10 cellular contexts compared by ENCODE assay signal in genomic region chr12:96425321-96425720, GRCh38. TPM values are rescaled to one million over a fixed set of nuclear protein-coding genes. Genes with fewer than 3 reads are reported as not detected.
DNase-seq lines count a peak whose midpoint lies in the region; ATAC-seq, FAIRE-seq and TF ChIP-seq lines count a peak whose summit lies in the region.
"Had no signal": no experiment of that assay in that cellular context is flagged by ENCODE, and none has a peak within 500 bp of the region (broad histone marks: within the 10 kb centered on the region; RNA-seq: fewer than 3 reads in every experiment).

No MANE protein-coding gene starts in this region.

- H3K36me3 ChIP-seq in lower lobe of right lung: no peaks in the 10 kb centered on the region
- H3K36me3 ChIP-seq: colonic mucosa had no signal

- H3K79me1 ChIP-seq in H9 (ENCODE audit: insufficient read depth, low read depth, low read length, poor library complexity, severe bottlenecking): no peaks in the 10 kb centered on the region

- no peak overlapping the region for H3K9ac ChIP-seq in H9 (ENCODE audit: extremely low read depth, insufficient read length, low read length)

- H3K4ac ChIP-seq in H9 (ENCODE audit: low read depth, low read length): no peak overlapping the region

- no peaks in the 10 kb centered on the region for H4K20me1 ChIP-seq in H9 (ENCODE audit: control insufficient read depth, insufficient read depth, insufficient read length)

- H3K23ac ChIP-seq in H9 (ENCODE audit: insufficient read length, low read depth, low read length): no peak overlapping the region

- no peak overlapping the region for H2BK20ac ChIP-seq in H9 (ENCODE audit: low read depth, low read length, poor library complexity, severe bottlenecking)

- H2AK5ac ChIP-seq in H9 (ENCODE audit: insufficient read length, low read length): no peak overlapping the region

- no peaks in the 10 kb centered on the region for H3K27me3 Mint-ChIP-seq in H9 (ENCODE audit: low read depth)

- no peak overlapping the region for H4K8ac ChIP-seq in H9 (replicated peaks; ENCODE audit: insufficient read length, low read depth, low read length)

- H3K4me1 ChIP-seq in H9 (ENCODE audit: insufficient read depth, low read length) (no peaks in the 10 kb centered on the region), lower lobe of right lung (peaks cover 18% of the 10 kb centered on the region)
- H3K4me1 ChIP-seq: colonic mucosa had no signal

- H3K56ac ChIP-seq in H9 (ENCODE audit: insufficient read length, low read depth, low read length): no peak overlapping the region

- H4K91ac ChIP-seq in H9 (ENCODE audit: insufficient read length, low read depth, low read length): no peak overlapping the region

- peaks cover 7 to 15% of the 10 kb centered on the region in 2 experiments for H3K4me1 Mint-ChIP-seq in H9

- no peak overlapping the region for H3K4me3 Mint-ChIP-seq in H9

- TF ChIP-seq CTCF in H9 (conservative IDR thresholded peaks at IDR 0.05) (no peak), fibroblast of pulmonary artery (IDR thresholded peaks at IDR 0.05; ENCODE audit: low read length, missing control alignments) (no peak), lower lobe of right lung (IDR thresholded peaks at IDR 0.05) (no peak)

- FAIRE-seq in RCC 7860 (lab: Jason Lieb, UNC): peak; percentile 39

- H2BK5ac ChIP-seq in H9 (ENCODE audit: insufficient read length, low read length): peak overlapping the region; percentile 83

- no peak overlapping the region for H4K5ac ChIP-seq in H9 (ENCODE audit: insufficient read length, low read depth, low read length)

- DNase-seq in ELR (ENCODE audit: low read depth) (peak; percentile 94), H9 (no peak), RCC 7860 (ENCODE audit: low spot score) (peak; percentile 45), fibroblast of pulmonary artery (ENCODE audit: low read depth) (peak; percentile 85), KBM-7 (no peak), medulla oblongata (ENCODE audit: extremely low spot score) (no peak), lower lobe of right lung (no peak)
- DNase-seq: colonic mucosa, NCI-H345 had no signal

- H3K14ac ChIP-seq in H9 (ENCODE audit: insufficient read depth, low read length): no peak overlapping the region

- H3K4me3 ChIP-seq in fibroblast of pulmonary artery (replicated peaks; ENCODE audit: low read depth, low read length) (peak overlapping the region; percentile 11), lower lobe of right lung (no peak overlapping the region)
- H3K4me3 ChIP-seq: colonic mucosa had no signal

- H3K36me3 Mint-ChIP-seq in H9 (ENCODE audit: insufficient read depth in 1 of 3, low read depth in 3 of 3): no peaks in the 10 kb centered on the region

- H3K4me2 ChIP-seq in H9 (ENCODE audit: insufficient read depth, insufficient read length, low read length): no peak overlapping the region

- no CpG with 5 or more reads among the region's 3 CpGs for WGBS in H9 (ENCODE audit: extremely low coverage, insufficient read length, low lambda C conversion rate)

- intact Hi-C loops in lower lobe of right lung (cut with DNase I): no loop called here

- no peak overlapping the region for H3K27ac Mint-ChIP-seq in H9

- in situ Hi-C loops in KBM-7 (cut with MboI; ENCODE audit: low pct_unique_long_range_greater_than_20kb, low sequenced_read_pairs): no loop called here

- no peaks in the 10 kb centered on the region for H3K79me2 ChIP-seq in H9 (ENCODE audit: insufficient read depth, low read length)

- no peak overlapping the region for H2BK15ac ChIP-seq in H9 (ENCODE audit: low read depth, low read length)

- no peaks in the 10 kb centered on the region for H3K9me3 ChIP-seq in H9 (ENCODE audit: control insufficient read depth, low read depth, low read length)
- H3K9me3 ChIP-seq in lower lobe of right lung: no peaks in the 10 kb centered on the region
- H3K9me3 ChIP-seq: colonic mucosa had no signal

- H2AFZ ChIP-seq in H9 (ENCODE audit: low read length): no peak overlapping the region

- H3K27me3 ChIP-seq in H9 (ENCODE audit: insufficient read depth, low read length) (no peaks in the 10 kb centered on the region), lower lobe of right lung (ENCODE audit: low read depth) (no peaks in the 10 kb centered on the region)
- H3K27me3 ChIP-seq: colonic mucosa had no signal

- no peaks in the 10 kb centered on the region for H3K9me3 Mint-ChIP-seq in H9

- ATAC-seq in GM19467 (IDR thresholded peaks at IDR 0.05; ENCODE audit: unreplicated experiment) (no peak), lower lobe of right lung (no peak)

- no peak overlapping the region for H3T11ph ChIP-seq in H9 (ENCODE audit: low read length)

- no peak overlapping the region for H3K27ac ChIP-seq in H9 (ENCODE audit: insufficient read length, low read depth, low read length)
- H3K27ac ChIP-seq in lower lobe of right lung: no peak overlapping the region
- H3K27ac ChIP-seq: colonic mucosa had no signal

- H2BK12ac ChIP-seq in H9 (ENCODE audit: insufficient read length, low read depth, low read length): no peak overlapping the region

- H2BK120ac ChIP-seq in H9 (ENCODE audit: low read depth, low read length, poor library complexity, severe bottlenecking): no peak overlapping the region

- no peak overlapping the region for H3K18ac ChIP-seq in H9 (ENCODE audit: insufficient read length, low read depth, low read length)

- H3K23me2 ChIP-seq in H9 (ENCODE audit: insufficient read length, low read depth, low read length, poor library complexity, severe bottlenecking): no peaks in the 10 kb centered on the region

RNA-seq across cellular contexts. Expression of gene CDK17, which starts 25.1 kb away (rescaled TPM):
- total RNA-seq in H9 (2021) (27.4 and 28.8 TPM in 2 replicates), lower lobe of right lung (41.7 TPM)

Comparison
In these comparisons a context has a peak if more than half of its experiments do, and no peak if none do; other contexts are left out.
1. DNase-seq: peak in ELR (single experiment), RCC 7860 (single experiment) and fibroblast of pulmonary artery (single experiment); none in H9 (single experiment), KBM-7 (single experiment), medulla oblongata (single experiment) and lower lobe of right lung (single experiment).